ENCODE assay signal across 29 cellular contexts in the genomic region with DNA sequence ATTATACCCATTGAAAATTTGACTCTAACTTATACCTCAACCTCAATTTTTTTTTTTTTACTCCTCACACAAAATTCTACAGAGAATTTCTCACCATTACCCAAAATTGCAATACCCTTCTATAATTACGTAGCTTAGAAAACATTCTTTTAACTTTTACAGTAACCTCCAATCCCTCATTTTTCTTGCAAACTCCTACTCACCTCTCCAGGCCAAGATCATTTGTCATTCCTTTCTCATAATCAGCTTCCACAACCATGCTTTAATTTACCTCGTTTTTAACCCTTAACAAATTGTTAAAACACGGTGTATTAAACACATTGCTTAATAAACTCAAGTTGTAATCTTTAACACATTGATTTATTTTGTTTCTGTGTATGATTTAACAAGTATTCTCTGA.
"Had no signal": no experiment of that assay in that cellular context is flagged by ENCODE, and none has a peak within 500 bp of the region (broad histone marks: within the 10 kb centered on the region; RNA-seq: fewer than 3 reads in every experiment).

No MANE protein-coding gene starts in this region.

- H3K27me3 ChIP-seq: stomach, suprapubic skin, testis, thyroid gland, tibial artery, tibial nerve, transverse colon, upper lobe of left lung, upper lobe of right lung, uterus, vagina had no signal

- H3K4me3 Mint-ChIP-seq: stimulated activated effector memory CD8-positive, alpha-beta T cell treated with anti-CD3 and anti-CD28 coated beads, Interleukin-12 subunit alpha, Interleukin-12 subunit beta, amount 100 ng/mL, for 72 hours; stimulated activated memory B cell treated with anti-CD40 and anti-IgM and Interleukin-4, amounts not matched to agents 10 μg/mL and 1 μg/mL and 100 μg/mL, for 72 hours; stimulated activated naive B cell treated with anti-CD40 and anti-IgM and Interleukin-4, amounts not matched to agents 10 μg/mL and 1 μg/mL and 100 μg/mL, for 72 hours; stimulated activated naive CD8-positive, alpha-beta T cell treated with anti-CD3 and anti-CD28 coated beads, Interleukin-15, amount 100 ng/mL, for 72 hours; stimulated activated naive CD8-positive, alpha-beta T cell treated with anti-CD3 and anti-CD28 coated beads, Interleukin-15, Interleukin-2, amounts not matched to agents 100 ng/mL and 50 ng/mL, for 24 hours; type B pancreatic cell had no signal

- H3K4me1 Mint-ChIP-seq: stimulated activated effector memory CD8-positive, alpha-beta T cell treated with anti-CD3 and anti-CD28 coated beads, Interleukin-12 subunit alpha, Interleukin-12 subunit beta, amount 100 ng/mL, for 72 hours; stimulated activated memory B cell treated with anti-CD40 and anti-IgM and Interleukin-4, amounts not matched to agents 10 μg/mL and 1 μg/mL and 100 μg/mL, for 72 hours; stimulated activated naive B cell treated with anti-CD40 and anti-IgM and Interleukin-4, amounts not matched to agents 10 μg/mL and 1 μg/mL and 100 μg/mL, for 72 hours; stimulated activated naive CD8-positive, alpha-beta T cell treated with anti-CD3 and anti-CD28 coated beads, Interleukin-15, amount 100 ng/mL, for 72 hours had no signal

- DNase-seq: stimulated activated CD4-positive, alpha-beta T cell treated with anti-CD3 and anti-CD28 coated beads, Interleukin-2, amount 100 ng/mL, for 48 hours; stimulated activated CD4-positive, alpha-beta T cell treated with anti-CD3 and anti-CD28 coated beads, Interleukin-4, amount 100 ng/mL, for 1 hour; stimulated activated CD4-positive, alpha-beta T cell treated with anti-CD3 and anti-CD28 coated beads, Interleukin-4, amount 100 ng/mL, for 24 hours; stimulated activated CD4-positive, alpha-beta T cell treated with anti-CD3 and anti-CD28 coated beads, Interleukin-4, amount 100 ng/mL, for 4 hours; stimulated activated CD8-positive, alpha-beta memory T cell treated with anti-CD3 and anti-CD28 coated beads, Interleukin-4, amount 100 ng/mL, for 48 hours; stimulated activated naive B cell treated with anti-CD40 and anti-IgM and Interleukin-4, amounts not matched to agents 10 μg/mL and 1 μg/mL and 100 μg/mL, for 72 hours; stimulated activated naive CD4-positive, alpha-beta T cell; stimulated activated naive CD4-positive, alpha-beta T cell treated with Interleukin-2 at 50 U/mL for 16 hours; stimulated activated naive CD8-positive, alpha-beta T cell treated with anti-CD3 and anti-CD28 coated beads, Interleukin-15, amount 100 ng/mL, for 72 hours; stimulated activated naive CD8-positive, alpha-beta T cell treated with anti-CD3 and anti-CD28 coated beads, Interleukin-15, Interleukin-2, amounts not matched to agents 100 U/mL and 50 U/mL, for 24 hours; stomach; substantia nigra; testis; thyroid gland; tibial artery; transverse colon; trophoblast cell; upper lobe of left lung; upper lobe of right lung; uterus had no signal

- H3K4me1 ChIP-seq: stomach, suprapubic skin, testis, thyroid gland, tibial artery, tibial nerve, transverse colon, upper lobe of left lung, upper lobe of right lung, uterus, vagina had no signal

- H3K27me3 Mint-ChIP-seq: stimulated activated memory B cell treated with anti-CD40 and anti-IgM and Interleukin-4, amounts not matched to agents 10 μg/mL and 1 μg/mL and 100 μg/mL, for 72 hours; stimulated activated naive B cell treated with anti-CD40 and anti-IgM and Interleukin-4, amounts not matched to agents 10 μg/mL and 1 μg/mL and 100 μg/mL, for 72 hours; stimulated activated naive CD8-positive, alpha-beta T cell treated with anti-CD3 and anti-CD28 coated beads, Interleukin-15, amount 100 ng/mL, for 72 hours; stimulated activated naive CD8-positive, alpha-beta T cell treated with anti-CD3 and anti-CD28 coated beads, Interleukin-15, Interleukin-2, amounts not matched to agents 100 ng/mL and 50 ng/mL, for 24 hours had no signal

- H3K27ac ChIP-seq: stomach, suprapubic skin, testis, thoracic aorta, thyroid gland, tibial artery, tibial nerve, transverse colon, upper lobe of left lung, upper lobe of right lung, uterus, vagina had no signal

- FAIRE-seq: urothelium cell line had no signal

- H3K9me3 ChIP-seq: stomach, suprapubic skin, testis, thoracic aorta, thyroid gland, tibial artery, tibial nerve, transverse colon, upper lobe of left lung, upper lobe of right lung, uterus, vagina had no signal

- H3K36me3 ChIP-seq: stomach, suprapubic skin, thoracic aorta, thyroid gland, tibial artery, tibial nerve, transverse colon, upper lobe of left lung, upper lobe of right lung, uterus, vagina had no signal

- H3K36me3 Mint-ChIP-seq: stimulated activated effector memory CD8-positive, alpha-beta T cell treated with anti-CD3 and anti-CD28 coated beads, Interleukin-12 subunit alpha, Interleukin-12 subunit beta, amount 100 ng/mL, for 72 hours; stimulated activated memory B cell treated with anti-CD40 and anti-IgM and Interleukin-4, amounts not matched to agents 10 μg/mL and 1 μg/mL and 100 μg/mL, for 72 hours; stimulated activated naive B cell treated with anti-CD40 and anti-IgM and Interleukin-4, amounts not matched to agents 10 μg/mL and 1 μg/mL and 100 μg/mL, for 72 hours; type B pancreatic cell had no signal

- H3K9me3 Mint-ChIP-seq: type B pancreatic cell had no signal

- H3K4me3 ChIP-seq: stomach, suprapubic skin, testis, thoracic aorta, thyroid gland, tibial artery, tibial nerve, transverse colon, upper lobe of left lung, upper lobe of right lung, uterus, vagina had no signal

- H3K27ac Mint-ChIP-seq: stimulated activated effector memory CD8-positive, alpha-beta T cell treated with anti-CD3 and anti-CD28 coated beads, Interleukin-12 subunit alpha, Interleukin-12 subunit beta, amount 100 ng/mL, for 72 hours; stimulated activated memory B cell treated with anti-CD40 and anti-IgM and Interleukin-4, amounts not matched to agents 10 μg/mL and 1 μg/mL and 100 μg/mL, for 72 hours; stimulated activated naive B cell treated with anti-CD40 and anti-IgM and Interleukin-4, amounts not matched to agents 10 μg/mL and 1 μg/mL and 100 μg/mL, for 72 hours; stimulated activated naive CD8-positive, alpha-beta T cell treated with anti-CD3 and anti-CD28 coated beads, Interleukin-15, amount 100 ng/mL, for 72 hours; stimulated activated naive CD8-positive, alpha-beta T cell treated with anti-CD3 and anti-CD28 coated beads, Interleukin-15, Interleukin-2, amounts not matched to agents 100 ng/mL and 50 ng/mL, for 24 hours; type B pancreatic cell had no signal
